28 cellular contexts compared by ENCODE assay signal in the genomic region with DNA sequence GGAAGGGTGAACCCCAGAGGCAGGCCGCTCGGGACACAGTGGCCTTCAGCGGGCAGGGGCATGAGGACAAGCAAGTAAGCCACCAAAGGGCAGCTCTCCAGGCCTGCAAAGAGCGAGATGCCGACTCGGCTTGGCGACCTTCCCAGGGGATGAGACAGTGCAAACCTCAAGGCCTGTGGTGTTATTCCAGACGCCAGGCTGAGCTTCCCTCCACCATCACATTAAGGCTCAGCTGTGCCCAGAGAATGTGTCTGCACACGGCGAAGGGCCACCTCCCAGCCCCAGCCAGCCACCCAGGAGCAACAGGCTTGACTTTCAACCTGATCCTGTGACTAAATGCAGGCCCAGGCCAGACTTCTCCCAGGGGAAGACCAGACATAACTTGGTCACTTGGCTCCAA.
DNase-seq lines count a peak whose midpoint lies in the region; ATAC-seq, FAIRE-seq and TF ChIP-seq lines count a peak whose summit lies in the region.
"Had no signal": no experiment of that assay in that cellular context is flagged by ENCODE, and none has a peak within 500 bp of the region (broad histone marks: within the 10 kb centered on the region; RNA-seq: fewer than 3 reads in every experiment).

No MANE protein-coding gene starts in this region.

- no peak for TF ChIP-seq POLR2A in A549 (IDR thresholded peaks at IDR 0.05; ENCODE audit: low read length)

- WGBS in A549 (ENCODE audit: missing lambda C conversion rate): 87% methylated on average over 10 of the region's 10 CpGs
- 77 to 80% methylated on average over 9 to 10 of the region's 10 CpGs for WGBS in GM23248 (ENCODE audit: low coverage in 1 of 2, low lambda C conversion rate in 2 of 2, missing lambda C conversion rate in 2 of 2), 2 experiments

- peaks cover 23% of the 10 kb centered on the region for H3K4me1 ChIP-seq in A549
- peaks cover 29% of the 10 kb centered on the region for H3K4me1 ChIP-seq in GM23248 (ENCODE audit: insufficient read depth)
- H3K4me1 ChIP-seq: breast epithelium, upper lobe of right lung had no signal

- TF ChIP-seq RAD21 in A549 (conservative IDR thresholded peaks at IDR 0.05 in 1 of 2, IDR thresholded peaks at IDR 0.05 in 1 of 2): no peak

- no peaks in the 10 kb centered on the region for H4K20me1 ChIP-seq in GM23248 (ENCODE audit: insufficient read depth)
- H4K20me1 ChIP-seq: BLaER1 had no signal

- H3K4me3 ChIP-seq in A549 (no peak overlapping the region), GM23248 (no peak overlapping the region)
- H3K4me3 ChIP-seq: BLaER1, breast epithelium, GM23338, smooth muscle cell, upper lobe of right lung had no signal

- no peak overlapping the region for H2AFZ ChIP-seq in GM23248
- H2AFZ ChIP-seq: GM23338 had no signal

- FAIRE-seq in A549 (lab: Jason Lieb, UNC): no peak
- FAIRE-seq: A204.1 had no signal

- H3K9me2 ChIP-seq in GM23248 (ENCODE audit: insufficient read depth): no peaks in the 10 kb centered on the region

- CTCF ChIA-PET in A549 (lab: Yijun Ruan, JAX): no interaction called here

- POLR2A ChIA-PET in A549 (lab: Yijun Ruan, JAX): no interaction called here

- TF ChIP-seq CTCF in A549 (IDR thresholded peaks at IDR 0.05): no peak

- ATAC-seq in A549: peak; percentile 15 to 25; a peak in 3 of 6 replicates
- ATAC-seq: GM23338, T-cell, upper lobe of right lung had no signal

- no peaks in the 10 kb centered on the region for H3K9me3 ChIP-seq in A549
- H3K9me3 ChIP-seq in GM23248 (ENCODE audit: low read depth): no peaks in the 10 kb centered on the region
- H3K9me3 ChIP-seq: breast epithelium, upper lobe of right lung had no signal

- no peak overlapping the region for H3K9ac ChIP-seq in GM23248
- H3K9ac ChIP-seq: BLaER1 had no signal

- no peak overlapping the region for H3K4me2 ChIP-seq in A549
- no peak overlapping the region for H3K4me2 ChIP-seq in GM23248 (ENCODE audit: unreplicated experiment)
- H3K4me2 ChIP-seq: BLaER1, GM23338, smooth muscle cell had no signal

- H3K79me2 ChIP-seq in GM23248 (ENCODE audit: insufficient read depth): no peaks in the 10 kb centered on the region

- DNase-seq in A549 (ENCODE audit: low read depth in 1 of 2, low spot score in 1 of 2) (no peak), GM23248 (peak; percentile 77), amniotic epithelial cell (ENCODE audit: low read depth) (peak; percentile 58), iris pigment epithelial cell (ENCODE audit: low read depth) (peak; percentile 35), NCI-H748 (lab: John Stamatoyannopoulos, UW; ENCODE audit: unreplicated experiment) (no peak), DMS153 (lab: John Stamatoyannopoulos, UW) (no peak), G401 (ENCODE audit: low spot score) (no peak)
- no peak for DNase-seq in activated CD4-positive, alpha-beta T cell treated with anti-CD3 and anti-CD28 coated beads, Interleukin-2, amount 50 U/mL, for 48 hours
- DNase-seq: activated CD4-positive, alpha-beta memory T cell treated with anti-CD3 and anti-CD28 coated beads, Interleukin-2, amount 10 ng/mL, durations not matched to agents 7 days and 5 days; activated gamma-delta T cell; COR-L47; cortex of kidney; head of caudate nucleus; KG1; mammary epithelial cell; NCI-H1436; NCI-H2107; NCI-H446; nucleus accumbens; SHP77 treated with DMSO at 0.1 percent for 48 hours; stimulated activated CD4-positive, alpha-beta T cell treated with anti-CD3 and anti-CD28 coated beads, Interleukin-2, amount 100 ng/mL, for 24 hours; T-cell; upper lobe of right lung had no signal

- peaks cover 10% of the 10 kb centered on the region; the same call in 1 of the 2 replicates for H3F3A ChIP-seq in GM23248 (ENCODE audit: insufficient read depth)

- in situ Hi-C loops in GM23248 (cut with MboI): no loop called here
- in situ Hi-C loops in G401 (cut with HindIII; ENCODE audit: low sequenced_read_pairs): no loop called here

- peak overlapping the region; percentile 24 to 82; a peak in 4 of 6 replicates for H3K27ac ChIP-seq in A549
- H3K27ac ChIP-seq in GM23248: no peak overlapping the region
- H3K27ac ChIP-seq: BLaER1, breast epithelium, upper lobe of right lung had no signal

- H3K27me3 ChIP-seq in GM23248 (replicated peaks; ENCODE audit: insufficient read depth): no peaks in the 10 kb centered on the region
- H3K27me3 ChIP-seq: BLaER1, breast epithelium, upper lobe of right lung had no signal

- no peak for TF ChIP-seq EP300 in A549 (IDR thresholded peaks at IDR 0.05)

- H3K36me3 ChIP-seq in GM23248 (ENCODE audit: low read depth): no peaks in the 10 kb centered on the region
- H3K36me3 ChIP-seq: BLaER1, breast epithelium, upper lobe of right lung had no signal

TF ChIP-seq in A549, 52 proteins besides CTCF, POLR2A, EP300 and RAD21:
- TF ChIP-seq HDAC2 (IDR thresholded peaks at IDR 0.05) (no peak), ZFP36 (IDR thresholded peaks at IDR 0.05; ENCODE audit: borderline replicate concordance, partially characterized antibody) (no peak), POLR2AphosphoS2 (conservative IDR thresholded peaks at IDR 0.05; ENCODE audit: low read length) (no peak), SREBF2 (IDR thresholded peaks at IDR 0.05) (no peak), CBX8 (IDR thresholded peaks at IDR 0.05) (no peak), ZNF302 (CRISPR knock-in tag; IDR thresholded peaks at IDR 0.05) (no peak), NR3C1 (IDR thresholded peaks at IDR 0.05) (no peak)
- TF ChIP-seq, protein P1, sequence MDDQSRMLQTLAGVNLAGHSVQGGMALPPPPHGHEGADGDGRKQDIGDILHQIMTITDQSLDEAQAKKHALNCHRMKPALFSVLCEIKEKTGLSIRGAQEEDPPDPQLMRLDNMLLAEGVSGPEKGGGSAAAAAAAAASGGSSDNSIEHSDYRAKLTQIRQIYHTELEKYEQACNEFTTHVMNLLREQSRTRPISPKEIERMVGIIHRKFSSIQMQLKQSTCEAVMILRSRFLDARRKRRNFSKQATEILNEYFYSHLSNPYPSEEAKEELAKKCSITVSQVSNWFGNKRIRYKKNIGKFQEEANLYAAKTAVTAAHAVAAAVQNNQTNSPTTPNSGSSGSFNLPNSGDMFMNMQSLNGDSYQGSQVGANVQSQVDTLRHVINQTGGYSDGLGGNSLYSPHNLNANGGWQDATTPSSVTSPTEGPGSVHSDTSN (IDR thresholded peaks at IDR 0.05): no peak

Comparison
In these comparisons a context has a peak if more than half of its experiments do, and no peak if none do; other contexts are left out.
1. DNase-seq: peak in GM23248 (single experiment), amniotic epithelial cell (single experiment) and iris pigment epithelial cell (single experiment); none in A549 (0 of 2), NCI-H748 (single experiment), activated CD4-positive, alpha-beta T cell treated with anti-CD3 and anti-CD28 coated beads, Interleukin-2, amount 50 U/mL, for 48 hours (0 of 2), DMS153 (single experiment) and G401 (single experiment).